Comparison of ENCODE assay signal across 1 cellular context in genomic region chr10:112379635-112380296, GRCh38.
A peak's percentile ranks its signal among the peaks of the same experiment; 100 is the strongest.
TF ChIP-seq lines count a peak whose summit lies in the region.

No MANE protein-coding gene starts in this region.

TF ChIP-seq in HepG2, 621 proteins besides CTCF, POLR2A, EP300 and RAD21 (continued from another document and continues in another):
- TF ChIP-seq, protein P1, sequence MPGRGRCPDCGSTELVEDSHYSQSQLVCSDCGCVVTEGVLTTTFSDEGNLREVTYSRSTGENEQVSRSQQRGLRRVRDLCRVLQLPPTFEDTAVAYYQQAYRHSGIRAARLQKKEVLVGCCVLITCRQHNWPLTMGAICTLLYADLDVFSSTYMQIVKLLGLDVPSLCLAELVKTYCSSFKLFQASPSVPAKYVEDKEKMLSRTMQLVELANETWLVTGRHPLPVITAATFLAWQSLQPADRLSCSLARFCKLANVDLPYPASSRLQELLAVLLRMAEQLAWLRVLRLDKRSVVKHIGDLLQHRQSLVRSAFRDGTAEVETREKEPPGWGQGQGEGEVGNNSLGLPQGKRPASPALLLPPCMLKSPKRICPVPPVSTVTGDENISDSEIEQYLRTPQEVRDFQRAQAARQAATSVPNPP (CRISPR knock-in tag; IDR thresholded peaks at IDR 0.05) = no peak
- TF ChIP-seq ARNTL (CRISPR knock-in tag; IDR thresholded peaks at IDR 0.05) (no peak), FOXP1 (IDR thresholded peaks at IDR 0.05) (no peak), FOXP1 (CRISPR knock-in tag; IDR thresholded peaks at IDR 0.05) (peak; percentile 18; the same call in 1 of the 2 replicates), ZNF224 (CRISPR knock-in tag; IDR thresholded peaks at IDR 0.05) (no peak), ZNF839 (CRISPR knock-in tag; IDR thresholded peaks at IDR 0.05; ENCODE audit: borderline replicate concordance) (no peak), HNF1A (IDR thresholded peaks at IDR 0.05; ENCODE audit: low read depth) (no peak), HNF1A (CRISPR knock-in tag; IDR thresholded peaks at IDR 0.05; ENCODE audit: borderline replicate concordance) (no peak), ZNF740 (CRISPR knock-in tag; IDR thresholded peaks at IDR 0.05) (no peak), ZNF350 (CRISPR knock-in tag; IDR thresholded peaks at IDR 0.05; ENCODE audit: borderline replicate concordance, low read depth) (peak; percentile 36; the same call in 1 of the 2 replicates), SOX6 (IDR thresholded peaks at IDR 0.05) (no peak), SOX6 (CRISPR knock-in tag; IDR thresholded peaks at IDR 0.05) (peak; percentile 63; the same call in 1 of the 2 replicates), MYC (CRISPR knock-in tag; IDR thresholded peaks at IDR 0.05; ENCODE audit: borderline replicate concordance) (no peak), NFRKB (IDR thresholded peaks at IDR 0.05) (no peak), ZNF446 (CRISPR knock-in tag; IDR thresholded peaks at IDR 0.05) (no peak), NR2C2 (CRISPR knock-in tag; IDR thresholded peaks at IDR 0.05; ENCODE audit: borderline replicate concordance) (peak; percentile 73), ISL2 (CRISPR knock-in tag; IDR thresholded peaks at IDR 0.05) (peak; percentile 53; the same call in 1 of the 2 replicates), PHF8 (CRISPR knock-in tag; IDR thresholded peaks at IDR 0.05) (no peak), CAMTA2 (CRISPR knock-in tag; IDR thresholded peaks at IDR 0.05; ENCODE audit: borderline replicate concordance) (no peak), ZEB1 (IDR thresholded peaks at IDR 0.05; ENCODE audit: insufficient replicate concordance, low read depth) (no peak), MBD4 (IDR thresholded peaks at IDR 0.05; ENCODE audit: borderline replicate concordance, low read length) (no peak), RBM22 (optimal IDR thresholded peaks at IDR 0.05; ENCODE audit: low read length) (peak; percentile 55), TGIF2 (CRISPR knock-in tag; IDR thresholded peaks at IDR 0.05) (0 out of 2 replicates have a peak, but pooled peaks have one; percentile 49), REL (CRISPR knock-in tag; conservative IDR thresholded peaks at IDR 0.05) (no peak), ZNF501 (CRISPR knock-in tag; IDR thresholded peaks at IDR 0.05) (peak; percentile 65), IKZF1 (IDR thresholded peaks at IDR 0.05) (no peak), NFE2L1 (CRISPR knock-in tag; IDR thresholded peaks at IDR 0.05; ENCODE audit: borderline replicate concordance) (no peak), TCF7L2 (IDR thresholded peaks at IDR 0.05; ENCODE audit: low read depth, low read length) (no peak), SOX13 (IDR thresholded peaks at IDR 0.05) (no peak), SOX13 (CRISPR knock-in tag; conservative IDR thresholded peaks at IDR 0.05 in 1 of 2, IDR thresholded peaks at IDR 0.05 in 1 of 2) (peak in 1 of 2 experiments; percentile 15; a peak in 1 of 4 replicates), HNRNPLL (IDR thresholded peaks at IDR 0.05; ENCODE audit: low read depth, low read length, poor library complexity, severe bottlenecking) (no peak), NR2F6 (IDR thresholded peaks at IDR 0.05) (peak; percentile 78), NR2F6 (CRISPR knock-in tag; IDR thresholded peaks at IDR 0.05) (peak; percentile 58), PRPF4 (IDR thresholded peaks at IDR 0.05; ENCODE audit: low read depth, low read length, poor library complexity, severe bottlenecking) (no peak), JUNB (CRISPR knock-in tag; IDR thresholded peaks at IDR 0.05; ENCODE audit: borderline replicate concordance) (no peak; the same call in 1 of the 2 replicates), GATAD1 (CRISPR knock-in tag; IDR thresholded peaks at IDR 0.05) (0 out of 2 replicates have a peak, but pooled peaks have one; percentile 28), MIER3 (CRISPR knock-in tag; IDR thresholded peaks at IDR 0.05; ENCODE audit: borderline replicate concordance) (no peak), ZNF280D (CRISPR knock-in tag; IDR thresholded peaks at IDR 0.05) (no peak), ETV5 (CRISPR knock-in tag; IDR thresholded peaks at IDR 0.05; ENCODE audit: borderline replicate concordance) (peak; percentile 92), CEBPG (CRISPR knock-in tag; IDR thresholded peaks at IDR 0.05) (no peak; the same call in 1 of the 2 replicates), ZNF101 (CRISPR knock-in tag; IDR thresholded peaks at IDR 0.05; ENCODE audit: borderline replicate concordance, low read depth) (no peak), TERF1 (CRISPR knock-in tag; IDR thresholded peaks at IDR 0.05) (no peak), MTA3 (CRISPR knock-in tag; IDR thresholded peaks at IDR 0.05) (no peak), RFX5 (IDR thresholded peaks at IDR 0.05; ENCODE audit: low read depth, low read length) (no peak), ZNF550 (CRISPR knock-in tag; IDR thresholded peaks at IDR 0.05; ENCODE audit: borderline replicate concordance) (no peak), SAFB2 (CRISPR knock-in tag; IDR thresholded peaks at IDR 0.05; ENCODE audit: borderline replicate concordance, low read depth) (no peak), RXRB (CRISPR knock-in tag; IDR thresholded peaks at IDR 0.05; ENCODE audit: borderline replicate concordance) (peak; percentile 88)
- TF ChIP-seq, protein P2, sequence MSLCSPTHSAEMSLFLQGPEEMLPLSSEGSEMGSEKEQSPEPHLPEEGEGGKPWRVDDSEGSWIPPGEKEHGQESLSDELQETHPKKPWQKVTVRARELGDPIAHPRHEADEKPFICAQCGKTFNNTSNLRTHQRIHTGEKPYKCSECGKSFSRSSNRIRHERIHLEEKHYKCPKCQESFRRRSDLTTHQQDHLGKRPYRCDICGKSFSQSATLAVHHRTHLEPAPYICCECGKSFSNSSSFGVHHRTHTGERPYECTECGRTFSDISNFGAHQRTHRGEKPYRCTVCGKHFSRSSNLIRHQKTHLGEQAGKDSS (CRISPR knock-in tag; IDR thresholded peaks at IDR 0.05; ENCODE audit: borderline replicate concordance, low read depth) = no peak
- TF ChIP-seq, protein P3, sequence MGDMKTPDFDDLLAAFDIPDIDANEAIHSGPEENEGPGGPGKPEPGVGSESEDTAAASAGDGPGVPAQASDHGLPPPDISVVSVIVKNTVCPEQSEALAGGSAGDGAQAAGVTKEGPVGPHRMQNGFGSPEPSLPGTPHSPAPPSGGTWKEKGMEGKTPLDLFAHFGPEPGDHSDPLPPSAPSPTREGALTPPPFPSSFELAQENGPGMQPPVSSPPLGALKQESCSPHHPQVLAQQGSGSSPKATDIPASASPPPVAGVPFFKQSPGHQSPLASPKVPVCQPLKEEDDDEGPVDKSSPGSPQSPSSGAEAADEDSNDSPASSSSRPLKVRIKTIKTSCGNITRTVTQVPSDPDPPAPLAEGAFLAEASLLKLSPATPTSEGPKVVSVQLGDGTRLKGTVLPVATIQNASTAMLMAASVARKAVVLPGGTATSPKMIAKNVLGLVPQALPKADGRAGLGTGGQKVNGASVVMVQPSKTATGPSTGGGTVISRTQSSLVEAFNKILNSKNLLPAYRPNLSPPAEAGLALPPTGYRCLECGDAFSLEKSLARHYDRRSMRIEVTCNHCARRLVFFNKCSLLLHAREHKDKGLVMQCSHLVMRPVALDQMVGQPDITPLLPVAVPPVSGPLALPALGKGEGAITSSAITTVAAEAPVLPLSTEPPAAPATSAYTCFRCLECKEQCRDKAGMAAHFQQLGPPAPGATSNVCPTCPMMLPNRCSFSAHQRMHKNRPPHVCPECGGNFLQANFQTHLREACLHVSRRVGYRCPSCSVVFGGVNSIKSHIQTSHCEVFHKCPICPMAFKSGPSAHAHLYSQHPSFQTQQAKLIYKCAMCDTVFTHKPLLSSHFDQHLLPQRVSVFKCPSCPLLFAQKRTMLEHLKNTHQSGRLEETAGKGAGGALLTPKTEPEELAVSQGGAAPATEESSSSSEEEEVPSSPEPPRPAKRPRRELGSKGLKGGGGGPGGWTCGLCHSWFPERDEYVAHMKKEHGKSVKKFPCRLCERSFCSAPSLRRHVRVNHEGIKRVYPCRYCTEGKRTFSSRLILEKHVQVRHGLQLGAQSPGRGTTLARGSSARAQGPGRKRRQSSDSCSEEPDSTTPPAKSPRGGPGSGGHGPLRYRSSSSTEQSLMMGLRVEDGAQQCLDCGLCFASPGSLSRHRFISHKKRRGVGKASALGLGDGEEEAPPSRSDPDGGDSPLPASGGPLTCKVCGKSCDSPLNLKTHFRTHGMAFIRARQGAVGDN (CRISPR knock-in tag; IDR thresholded peaks at IDR 0.05) = no peak; the same call in 1 of the 2 replicates
- TF ChIP-seq, protein P4, sequence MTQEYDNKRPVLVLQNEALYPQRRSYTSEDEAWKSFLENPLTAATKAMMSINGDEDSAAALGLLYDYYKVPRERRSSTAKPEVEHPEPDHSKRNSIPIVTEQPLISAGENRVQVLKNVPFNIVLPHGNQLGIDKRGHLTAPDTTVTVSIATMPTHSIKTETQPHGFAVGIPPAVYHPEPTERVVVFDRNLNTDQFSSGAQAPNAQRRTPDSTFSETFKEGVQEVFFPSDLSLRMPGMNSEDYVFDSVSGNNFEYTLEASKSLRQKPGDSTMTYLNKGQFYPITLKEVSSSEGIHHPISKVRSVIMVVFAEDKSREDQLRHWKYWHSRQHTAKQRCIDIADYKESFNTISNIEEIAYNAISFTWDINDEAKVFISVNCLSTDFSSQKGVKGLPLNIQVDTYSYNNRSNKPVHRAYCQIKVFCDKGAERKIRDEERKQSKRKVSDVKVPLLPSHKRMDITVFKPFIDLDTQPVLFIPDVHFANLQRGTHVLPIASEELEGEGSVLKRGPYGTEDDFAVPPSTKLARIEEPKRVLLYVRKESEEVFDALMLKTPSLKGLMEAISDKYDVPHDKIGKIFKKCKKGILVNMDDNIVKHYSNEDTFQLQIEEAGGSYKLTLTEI (CRISPR knock-in tag; conservative IDR thresholded peaks at IDR 0.05) = no peak
- TF ChIP-seq, protein P5, sequence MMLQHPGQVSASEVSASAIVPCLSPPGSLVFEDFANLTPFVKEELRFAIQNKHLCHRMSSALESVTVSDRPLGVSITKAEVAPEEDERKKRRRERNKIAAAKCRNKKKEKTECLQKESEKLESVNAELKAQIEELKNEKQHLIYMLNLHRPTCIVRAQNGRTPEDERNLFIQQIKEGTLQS (CRISPR knock-in tag; IDR thresholded peaks at IDR 0.05) = peak; percentile 75
